8 cellular contexts compared by ENCODE assay signal in genomic region chr3:118884748-118885206, GRCh38.
A peak's percentile ranks its signal among the peaks of the same experiment; 100 is the strongest.
DNase-seq lines count a peak whose midpoint lies in the region; ATAC-seq, FAIRE-seq and TF ChIP-seq lines count a peak whose summit lies in the region.

No MANE protein-coding gene starts in this region.

- 0 to 1% (median 0%) methylated on average over 3 of the region's 3 CpGs for WGBS in adrenal gland, 4 donors
- 0 to 1% (median 1%) methylated on average over 3 of the region's 3 CpGs for WGBS in small intestine, 3 donors

- intact Hi-C loops in adrenal gland (cut with DNase I) = loop anchor here in 1 of 2 donors (5.0 to 10.0 kb wide), 2 partner anchors 150 to 213 kb away; partner anchors contain the start of gene IGSF11

- FAIRE-seq in small intestine (lab: Jason Lieb, UNC) = no peak

- H3K4me1 ChIP-seq in HAP-1 (no peaks in the 10 kb centered on the region), adrenal gland (replicated peaks in 1 of 2) (no peaks in the 10 kb centered on the region), small intestine (ENCODE audit: control insufficient read depth in 2 of 2, insufficient read depth in 1 of 2, low read depth in 1 of 2, low read length in 1 of 2) (no peaks in the 10 kb centered on the region)

- in situ Hi-C loops in HAP-1 (cut with MboI; ENCODE audit: low sequenced_read_pairs) = loop anchor here (5.0 to 25.0 kb wide), 3 partner anchors 150 to 803 kb away; partner anchors contain the start of genes COX17 and IGSF11

- H3K9me3 ChIP-seq in HAP-1 (no peaks in the 10 kb centered on the region), MG63 (no peaks in the 10 kb centered on the region), adrenal gland (replicated peaks in 1 of 3) (no peaks in the 10 kb centered on the region), small intestine (ENCODE audit: control insufficient read depth, low read depth) (no peaks in the 10 kb centered on the region)

- no peak overlapping the region for H3K27ac Mint-ChIP-seq in T-cell

- H3K36me3 ChIP-seq in HAP-1 (replicated peaks) = no peaks in the 10 kb centered on the region
- H3K36me3 ChIP-seq in MG63 = no peaks in the 10 kb centered on the region
- no peaks in the 10 kb centered on the region for H3K36me3 ChIP-seq in adrenal gland (replicated peaks in 1 of 2)
- H3K36me3 ChIP-seq in small intestine (ENCODE audit: control insufficient read depth in 2 of 2, insufficient read depth in 2 of 2, low read length in 2 of 2) = no peaks in the 10 kb centered on the region

- H3K4me3 ChIP-seq in HAP-1 (no peak overlapping the region), MG63 (no peak overlapping the region), adrenal gland (no peak overlapping the region), small intestine (ENCODE audit: low read depth in 1 of 2, low read length in 2 of 2) (no peak overlapping the region)

- TF ChIP-seq CTCF in GM10266 (IDR thresholded peaks at IDR 0.05; ENCODE audit: control insufficient read depth, insufficient read depth, low read depth, missing control alignments) = peak; percentile 88
- peak; percentile 81 to 95 (median 90) for TF ChIP-seq CTCF in adrenal gland (IDR thresholded peaks at IDR 0.05)

- no peak for TF ChIP-seq POLR2A in adrenal gland (IDR thresholded peaks at IDR 0.05)

- peaks cover 5 to 12% (median 5%) of the 10 kb centered on the region in 3 donors for H3K4me1 Mint-ChIP-seq in T-cell

- peak; percentile 80 to 88 (median 86) for ATAC-seq in T-cell (replicated peaks in 1 of 4)

- peak; percentile 41 for DNase-seq in GM10266 (ENCODE audit: extremely low spot score)
- peak; percentile 37 to 87 for DNase-seq in HAP-1 (ENCODE audit: low spot score in 2 of 2)
- DNase-seq in MG63 = peak; percentile 68
- DNase-seq in T-cell = peak; percentile 41 to 81 (median 70)
- peak; percentile 63 to 91 (median 83) for DNase-seq in adrenal gland
- DNase-seq in hepatic stellate cell (ENCODE audit: low spot score) = peak; percentile 12
- DNase-seq in small intestine = peak; percentile 63
- DNase-seq in amniotic stem cell (lab: John Stamatoyannopoulos, UW) = no peak

- POLR2A ChIA-PET in T-cell (lab: Charles Lee) = interaction anchor here (0.6 to 1.7 kb wide), 3 partner anchors 8 to 335 kb away, joined by 3 read pairs; partner anchors contain the start of gene IGSF11 (in 1 of the 2)

- H3K4me3 Mint-ChIP-seq in T-cell = no peak overlapping the region

- H3K9me3 Mint-ChIP-seq in T-cell = no peaks in the 10 kb centered on the region

- H3K36me3 Mint-ChIP-seq in T-cell = no peaks in the 10 kb centered on the region

- peaks cover 21% of the 10 kb centered on the region for H3K27me3 ChIP-seq in HAP-1 (ENCODE audit: low read depth)
- H3K27me3 ChIP-seq in MG63 = peaks cover 17% of the 10 kb centered on the region
- no peaks in the 10 kb centered on the region for H3K27me3 ChIP-seq in adrenal gland
- H3K27me3 ChIP-seq in small intestine (ENCODE audit: control insufficient read depth in 2 of 2, insufficient read depth in 2 of 2, low read length in 2 of 2) = no peaks in the 10 kb centered on the region

- CTCF ChIA-PET in T-cell (lab: Charles Lee) = interaction anchor here (0.5 to 9.1 kb wide), 63 partner anchors 7 to 1262 kb away, joined by 3 to 237 read pairs (median 5); partner anchors contain the start of genes B4GALT4 (in 2 of the 2) and IGSF11 (in 2 of the 2)

- peaks cover 10 to 19% of the 10 kb centered on the region in 2 donors for H3K27me3 Mint-ChIP-seq in T-cell

- H3K27ac ChIP-seq in adrenal gland = no peak overlapping the region
- no peak overlapping the region for H3K27ac ChIP-seq in small intestine (ENCODE audit: low read depth in 1 of 2, low read length in 1 of 2)
